Comparison of ENCODE assay signal across 23 cellular contexts in the genomic region with DNA sequence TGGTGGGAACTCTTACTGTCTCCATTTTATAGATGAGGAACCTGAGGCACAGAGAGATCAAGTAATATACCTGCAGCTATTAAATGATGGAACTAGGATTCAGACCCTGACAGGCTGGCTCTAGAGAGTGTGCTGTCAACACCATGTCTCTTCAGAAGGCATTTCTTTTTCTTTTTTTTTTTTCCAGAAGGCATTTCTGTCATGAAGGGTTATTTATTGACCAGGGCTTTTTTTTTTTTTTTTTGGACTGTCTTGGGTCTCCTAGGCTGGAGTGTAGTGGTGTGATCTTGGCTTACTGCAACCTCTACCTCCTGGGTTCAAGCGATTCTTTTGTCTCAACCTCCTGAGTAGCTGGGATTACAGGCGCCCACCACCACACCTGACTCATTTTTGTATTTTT. TPM values are rescaled to one million over a fixed set of nuclear protein-coding genes. Genes with fewer than 3 reads are reported as not detected.
DNase-seq lines count a peak whose midpoint lies in the region; ATAC-seq lines count a peak whose summit lies in the region.
"Had no signal": no experiment of that assay in that cellular context is flagged by ENCODE, and none has a peak within 500 bp of the region (broad histone marks: within the 10 kb centered on the region; RNA-seq: fewer than 3 reads in every experiment).

No MANE protein-coding gene starts in this region.

- no peak overlapping the region for H3K14ac ChIP-seq in neuronal stem cell (ENCODE audit: low read length)

- ATAC-seq in CD4-positive, CD25-positive, alpha-beta regulatory T cell (ENCODE audit: low read depth in 2 of 2) = no peak
- no peak for ATAC-seq in activated T-helper 17 cell treated with anti-CD3 and anti-CD28 coated beads, Interleukin-2, amount 50 U/mL, for 72 hours (replicated peaks)
- ATAC-seq in central memory CD8-positive, alpha-beta T cell (replicated peaks; ENCODE audit: extremely low read depth, poor library complexity, severe bottlenecking) = no peak
- ATAC-seq: A549 had no signal

- H2BK15ac ChIP-seq in neuronal stem cell (ENCODE audit: low read length) = no peak overlapping the region

- H2BK5ac ChIP-seq in neuronal stem cell (ENCODE audit: low read length) = no peak overlapping the region

- peaks cover 28% of the 10 kb centered on the region for H3K4me1 ChIP-seq in CD4-positive, CD25-positive, alpha-beta regulatory T cell (ENCODE audit: control insufficient read depth, insufficient read depth, low read length, poor library complexity, severe bottlenecking)
- H3K4me1 ChIP-seq in CD4-positive, alpha-beta memory T cell (ENCODE audit: insufficient read depth, low read length) = peaks cover 70% of the 10 kb centered on the region
- no peaks in the 10 kb centered on the region for H3K4me1 ChIP-seq in neuronal stem cell (ENCODE audit: control insufficient read depth in 2 of 2, insufficient read depth in 1 of 2, low read depth in 1 of 2, low read length in 2 of 2)

- H2AFZ ChIP-seq in neuronal stem cell (ENCODE audit: low read length) = no peak overlapping the region

- H3K27ac ChIP-seq in CD4-positive, CD25-positive, alpha-beta regulatory T cell (ENCODE audit: insufficient read depth, low read length, poor library complexity, severe bottlenecking) = no peak overlapping the region
- no peak overlapping the region for H3K27ac ChIP-seq in CD4-positive, alpha-beta memory T cell (ENCODE audit: low read depth, low read length)
- no peak overlapping the region for H3K27ac ChIP-seq in neuronal stem cell (replicated peaks; ENCODE audit: low read length)
- H3K27ac ChIP-seq: A549; BLaER1 treated with 17β-estradiol and CSF1 and Interleukin-3, amounts not matched to agents 10 nM and 100 nM; KMS-11; SJSA1 had no signal

- H4K91ac ChIP-seq in neuronal stem cell (ENCODE audit: low read depth, low read length, poor library complexity) = no peak overlapping the region

- H4K8ac ChIP-seq in neuronal stem cell (ENCODE audit: low read depth, low read length) = no peak overlapping the region

- H2BK120ac ChIP-seq in neuronal stem cell (ENCODE audit: low read depth, low read length) = no peak overlapping the region

- H3K4me2 ChIP-seq in neuronal stem cell (ENCODE audit: insufficient read depth, low read length, poor library complexity, severe bottlenecking) = no peak overlapping the region
- H3K4me2 ChIP-seq: A549; BLaER1 treated with 17β-estradiol and CSF1 and Interleukin-3, amounts not matched to agents 10 nM and 100 nM; KMS-11 had no signal

- H3K18ac ChIP-seq in neuronal stem cell (ENCODE audit: low read length) = no peak overlapping the region

- H3K4me3 ChIP-seq in CD4-positive, CD25-positive, alpha-beta regulatory T cell (ENCODE audit: low read depth, low read length) = no peak overlapping the region
- H3K4me3 ChIP-seq in CD4-positive, alpha-beta memory T cell (ENCODE audit: low read length in 2 of 2) = no peak overlapping the region
- no peak overlapping the region for H3K4me3 ChIP-seq in neuronal stem cell (ENCODE audit: low read length in 2 of 2)
- H3K4me3 ChIP-seq: A549; BLaER1 treated with 17β-estradiol and CSF1 and Interleukin-3, amounts not matched to agents 10 nM and 100 nM; SJSA1 had no signal

- H3K9me3 Mint-ChIP-seq in CD4-positive, CD25-positive, alpha-beta regulatory T cell = no peaks in the 10 kb centered on the region
- H3K9me3 Mint-ChIP-seq in CD4-positive, alpha-beta memory T cell = no peaks in the 10 kb centered on the region
- no peaks in the 10 kb centered on the region for H3K9me3 Mint-ChIP-seq in activated T-helper 17 cell treated with anti-CD3 and anti-CD28 coated beads, Interleukin-2, amount 50 U/mL, for 72 hours
- no peaks in the 10 kb centered on the region for H3K9me3 Mint-ChIP-seq in central memory CD8-positive, alpha-beta T cell

- peaks cover 29% of the 10 kb centered on the region for H3K36me3 ChIP-seq in CD4-positive, CD25-positive, alpha-beta regulatory T cell (ENCODE audit: control insufficient read depth, insufficient read depth, low read length)
- peaks cover 22% of the 10 kb centered on the region for H3K36me3 ChIP-seq in CD4-positive, alpha-beta memory T cell (ENCODE audit: insufficient read depth, low read length)
- H3K36me3 ChIP-seq in neuronal stem cell (replicated peaks in 1 of 2; ENCODE audit: control insufficient read depth in 2 of 2, insufficient read depth in 2 of 2, low read length in 2 of 2) = peaks cover 2 to 35% of the 10 kb centered on the region in 2 donors

- no peaks in the 10 kb centered on the region for H3K9me3 ChIP-seq in CD4-positive, CD25-positive, alpha-beta regulatory T cell (ENCODE audit: control insufficient read depth in 2 of 2, low read length in 2 of 2)
- H3K9me3 ChIP-seq in CD4-positive, alpha-beta memory T cell (ENCODE audit: control insufficient read depth in 1 of 2, low read length in 2 of 2) = no peaks in the 10 kb centered on the region
- no peaks in the 10 kb centered on the region for H3K9me3 ChIP-seq in neuronal stem cell (replicated peaks in 1 of 2; ENCODE audit: control insufficient read depth in 2 of 2, insufficient read depth in 1 of 2, low read depth in 1 of 2, low read length in 2 of 2)
- H3K9me3 ChIP-seq: A549; BLaER1 treated with 17β-estradiol and CSF1 and Interleukin-3, amounts not matched to agents 10 nM and 100 nM; SJSA1 had no signal

- H2BK12ac ChIP-seq in neuronal stem cell (ENCODE audit: low read length) = no peak overlapping the region

- H3K36me3 Mint-ChIP-seq in CD4-positive, CD25-positive, alpha-beta regulatory T cell = peaks cover 23% of the 10 kb centered on the region
- peaks cover 15 to 50% of the 10 kb centered on the region in 2 donors for H3K36me3 Mint-ChIP-seq in CD4-positive, alpha-beta memory T cell
- H3K36me3 Mint-ChIP-seq in activated T-helper 17 cell treated with anti-CD3 and anti-CD28 coated beads, Interleukin-2, amount 50 U/mL, for 72 hours (ENCODE audit: low read depth) = peaks cover 71% of the 10 kb centered on the region
- H3K36me3 Mint-ChIP-seq in central memory CD8-positive, alpha-beta T cell (ENCODE audit: insufficient read depth) = peaks cover 38% of the 10 kb centered on the region

- DNase-seq in CD4-positive, CD25-positive, alpha-beta regulatory T cell = no peak
- no peak for DNase-seq in CD4-positive, alpha-beta memory T cell
- no peak for DNase-seq in central memory CD8-positive, alpha-beta T cell (ENCODE audit: low spot score in 2 of 2)
- DNase-seq in SKM-1 treated with dmso at 0.1 percent for 144 hours (lab: John Stamatoyannopoulos, UW; ENCODE audit: unreplicated experiment) (no peak), Kasumi-1 (lab: John Stamatoyannopoulos, UW) (no peak), neuronal stem cell (ENCODE audit: low spot score) (no peak)
- DNase-seq: AML-193, DMS153, DND-41, IMR-90, NCI-H1048, NCI-H1417 treated with DMSO at 0.1 percent for 48 hours, NCI-H1694 treated with DMSO at 0.1 percent for 48 hours, NCI-H2081, NCI-H2227 treated with DMSO at 0.1 percent for 48 hours, NCI-H526 treated with DMSO at 0.1 percent for 48 hours, Right ventricle myocardium superior, RPMI8226 had no signal

- CTCF ChIA-PET in CD4-positive, alpha-beta memory T cell (lab: Charles Lee; ENCODE audit: partially characterized antibody) = interaction anchor here (0.7 to 2.6 kb wide), 9 partner anchors 12 to 116 kb away, joined by 3 to 10 read pairs (median 5); a partner anchor contains a TSS

- no peak overlapping the region for H3K23ac ChIP-seq in neuronal stem cell (ENCODE audit: low read depth, low read length, poor library complexity)

- H3K4me1 Mint-ChIP-seq in CD4-positive, CD25-positive, alpha-beta regulatory T cell = peaks cover 37 to 77% (median 57%) of the 10 kb centered on the region in 4 donors
- peaks cover 39 to 86% (median 55%) of the 10 kb centered on the region in 4 donors for H3K4me1 Mint-ChIP-seq in CD4-positive, alpha-beta memory T cell
- peaks cover 21% of the 10 kb centered on the region for H3K4me1 Mint-ChIP-seq in activated T-helper 17 cell treated with anti-CD3 and anti-CD28 coated beads, Interleukin-2, amount 50 U/mL, for 72 hours
- peaks cover 36% of the 10 kb centered on the region for H3K4me1 Mint-ChIP-seq in central memory CD8-positive, alpha-beta T cell

- H3K4me3 Mint-ChIP-seq in CD4-positive, CD25-positive, alpha-beta regulatory T cell = peak overlapping the region in 1 of 4 donors; percentile 32
- peak overlapping the region in 1 of 8 donors; percentile 10 for H3K4me3 Mint-ChIP-seq in CD4-positive, alpha-beta memory T cell
- H3K4me3 Mint-ChIP-seq in activated T-helper 17 cell treated with anti-CD3 and anti-CD28 coated beads, Interleukin-2, amount 50 U/mL, for 72 hours = no peak overlapping the region
- H3K4me3 Mint-ChIP-seq in central memory CD8-positive, alpha-beta T cell = no peak overlapping the region

- no peak overlapping the region for H3K4ac ChIP-seq in neuronal stem cell (ENCODE audit: low read length)

- peak overlapping the region; percentile 3 to 68 (median 43) for H3K27ac Mint-ChIP-seq in CD4-positive, CD25-positive, alpha-beta regulatory T cell
- H3K27ac Mint-ChIP-seq in CD4-positive, alpha-beta memory T cell = peak overlapping the region in 5 of 7 donors; percentile 17 to 87 (median 70)
- peak overlapping the region; percentile 65 for H3K27ac Mint-ChIP-seq in activated T-helper 17 cell treated with anti-CD3 and anti-CD28 coated beads, Interleukin-2, amount 50 U/mL, for 72 hours
- H3K27ac Mint-ChIP-seq in central memory CD8-positive, alpha-beta T cell (ENCODE audit: low read depth) = peak overlapping the region; percentile 19

- no peak overlapping the region for H2AK5ac ChIP-seq in neuronal stem cell (ENCODE audit: low read depth, low read length)

- no peak overlapping the region for H3K9ac ChIP-seq in neuronal stem cell (ENCODE audit: low read depth, low read length, poor library complexity)
- H3K9ac ChIP-seq: BLaER1 treated with 17β-estradiol and CSF1 and Interleukin-3, amounts not matched to agents 10 nM and 100 nM; KMS-11 had no signal

- no CpG with 5 or more reads among the region's 2 CpGs for WGBS in neuronal stem cell (ENCODE audit: extremely low coverage in 2 of 2, insufficient read length in 2 of 2, insufficient replicate concordance in 1 of 2), 2 donors

- H3K27me3 Mint-ChIP-seq in CD4-positive, CD25-positive, alpha-beta regulatory T cell = no peaks in the 10 kb centered on the region
- H3K27me3 Mint-ChIP-seq in CD4-positive, alpha-beta memory T cell = no peaks in the 10 kb centered on the region
- H3K27me3 Mint-ChIP-seq in activated T-helper 17 cell treated with anti-CD3 and anti-CD28 coated beads, Interleukin-2, amount 50 U/mL, for 72 hours = no peaks in the 10 kb centered on the region
- no peaks in the 10 kb centered on the region for H3K27me3 Mint-ChIP-seq in central memory CD8-positive, alpha-beta T cell

- POLR2A ChIA-PET in CD4-positive, alpha-beta memory T cell (lab: Charles Lee; ENCODE audit: partially characterized antibody) = interaction anchor here (4.8 kb wide), 1 partner anchor 22 kb away, joined by 51 read pairs; a partner anchor contains a TSS

- no peaks in the 10 kb centered on the region for H3K27me3 ChIP-seq in CD4-positive, CD25-positive, alpha-beta regulatory T cell (ENCODE audit: control insufficient read depth, insufficient read depth, low read length)
- no peaks in the 10 kb centered on the region for H3K27me3 ChIP-seq in CD4-positive, alpha-beta memory T cell (ENCODE audit: insufficient read depth, low read length)
- H3K27me3 ChIP-seq in neuronal stem cell (ENCODE audit: control insufficient read depth in 3 of 3, insufficient read depth in 3 of 3, low read depth in 1 of 3, low read length in 3 of 3) = no peaks in the 10 kb centered on the region
- H3K27me3 ChIP-seq: BLaER1 treated with 17β-estradiol and CSF1 and Interleukin-3, amounts not matched to agents 10 nM and 100 nM; SJSA1 had no signal

- no peaks in the 10 kb centered on the region for H3K79me1 ChIP-seq in neuronal stem cell (ENCODE audit: low read depth, low read length)

- intact Hi-C loops in CD4-positive, alpha-beta memory T cell (cut with micrococcal nuclease) = no loop called here

RNA-seq across cellular contexts. Expression of a gene that starts 22.6 kb away (rescaled TPM):
- 189 TPM for total RNA-seq in CD4-positive, CD25-positive, alpha-beta regulatory T cell
- polyA plus RNA-seq in CD4-positive, CD25-positive, alpha-beta regulatory T cell = 10 to 100 TPM in 2 of 4 donors, 1 to 10 TPM in 2; 8.6 to 12.5 (median 11.0) TPM
- total RNA-seq in CD4-positive, alpha-beta memory T cell = 100 to 1,000 TPM; 107 to 110 TPM
- polyA plus RNA-seq in CD4-positive, alpha-beta memory T cell = 10 to 100 TPM in 1 of 2 donors, 1 to 10 TPM in 1; 4.4 to 17.1 TPM
- total RNA-seq in activated T-helper 17 cell treated with anti-CD3 and anti-CD28 coated beads, Interleukin-2, amount 50 U/mL, for 72 hours = 10 to 100 TPM; 44.4 to 71.0 TPM
- polyA plus RNA-seq in neuronal stem cell (2013, experiment 1 of 2) = 24.6 TPM
- 25.1 TPM for polyA plus RNA-seq in neuronal stem cell (2013, experiment 2 of 2)

RNA-seq across cellular contexts. Expression of a gene that starts 27.6 kb away (rescaled TPM):
- total RNA-seq in CD4-positive, CD25-positive, alpha-beta regulatory T cell = 0.64 TPM
- not detected for polyA plus RNA-seq in CD4-positive, CD25-positive, alpha-beta regulatory T cell
- under 1 TPM; 0.42 to 0.70 TPM for total RNA-seq in CD4-positive, alpha-beta memory T cell
- not detected for polyA plus RNA-seq in CD4-positive, alpha-beta memory T cell
- total RNA-seq in activated T-helper 17 cell treated with anti-CD3 and anti-CD28 coated beads, Interleukin-2, amount 50 U/mL, for 72 hours = under 1 TPM; 0.13 to 0.40 TPM
- polyA plus RNA-seq in neuronal stem cell (2013, experiment 1 of 2) = 10.1 TPM
- polyA plus RNA-seq in neuronal stem cell (2013, experiment 2 of 2) = 9.4 TPM

RNA-seq across cellular contexts. Expression of a gene that starts 46.6 kb away (rescaled TPM):
- total RNA-seq in CD4-positive, CD25-positive, alpha-beta regulatory T cell = 7.0 TPM
- 1 to 10 TPM; 2.2 to 6.6 (median 4.7) TPM for polyA plus RNA-seq in CD4-positive, CD25-positive, alpha-beta regulatory T cell
- total RNA-seq in CD4-positive, alpha-beta memory T cell = 1 to 10 TPM; 5.1 to 5.4 TPM
- 1 to 10 TPM; 2.8 to 5.3 TPM for polyA plus RNA-seq in CD4-positive, alpha-beta memory T cell
- 10 to 100 TPM; 16.1 to 21.4 TPM for total RNA-seq in activated T-helper 17 cell treated with anti-CD3 and anti-CD28 coated beads, Interleukin-2, amount 50 U/mL, for 72 hours
- 8.9 TPM for polyA plus RNA-seq in neuronal stem cell (2013, experiment 1 of 2)
- 9.1 TPM for polyA plus RNA-seq in neuronal stem cell (2013, experiment 2 of 2)

RNA-seq across cellular contexts. Expression of a gene that starts 47.1 kb away (rescaled TPM):
- total RNA-seq in CD4-positive, CD25-positive, alpha-beta regulatory T cell = 53.6 TPM
- 10 to 100 TPM; 12.9 to 16.1 (median 14.5) TPM for polyA plus RNA-seq in CD4-positive, CD25-positive, alpha-beta regulatory T cell
- 10 to 100 TPM; 74.5 to 75.5 TPM for total RNA-seq in CD4-positive, alpha-beta memory T cell
- polyA plus RNA-seq in CD4-positive, alpha-beta memory T cell = 10 to 100 TPM in 1 of 2 donors, 1 to 10 TPM in 1; 8.9 to 12.9 TPM
- total RNA-seq in activated T-helper 17 cell treated with anti-CD3 and anti-CD28 coated beads, Interleukin-2, amount 50 U/mL, for 72 hours = 10 to 100 TPM; 46.5 to 61.7 TPM
- polyA plus RNA-seq in neuronal stem cell (2013, experiment 1 of 2) = 9.6 TPM
- polyA plus RNA-seq in neuronal stem cell (2013, experiment 2 of 2) = 8.3 TPM

Comparison
In these comparisons a context has a peak if more than half of its experiments do, and no peak if none do; other contexts are left out.
1. H3K27ac Mint-ChIP-seq: peak in every context shown above with its lines; median percentile 70 in CD4-positive, alpha-beta memory T cell; 65 in activated T-helper 17 cell treated with anti-CD3 and anti-CD28 coated beads, Interleukin-2, amount 50 U/mL, for 72 hours; 43 in CD4-positive, CD25-positive, alpha-beta regulatory T cell; 19 in central memory CD8-positive, alpha-beta T cell.